In genomic region chr11:65414776-65415498, GRCh38 we compare ENCODE assay signal across 1 cellular context.
TF ChIP-seq lines count a peak whose summit lies in the region.

No MANE protein-coding gene starts in this region.

TF ChIP-seq in GM23338, 12 proteins besides CTCF, POLR2A, EP300 and RAD21 (continued from another document):
- no peak for TF ChIP-seq ZNF462 (CRISPR knock-in tag; IDR thresholded peaks at IDR 0.05)
- TF ChIP-seq ZNF331 (CRISPR knock-in tag; IDR thresholded peaks at IDR 0.05; ENCODE audit: low read depth), result no peak
- TF ChIP-seq ETS1 (IDR thresholded peaks at IDR 0.05), result no peak
- no peak for TF ChIP-seq EZH2 (IDR thresholded peaks at IDR 0.05; ENCODE audit: low read depth, unreplicated experiment)
- no peak for TF ChIP-seq JUNB (IDR thresholded peaks at IDR 0.05; ENCODE audit: unreplicated experiment)
